Comparison of ENCODE assay signal across 23 cellular contexts in the genomic region with DNA sequence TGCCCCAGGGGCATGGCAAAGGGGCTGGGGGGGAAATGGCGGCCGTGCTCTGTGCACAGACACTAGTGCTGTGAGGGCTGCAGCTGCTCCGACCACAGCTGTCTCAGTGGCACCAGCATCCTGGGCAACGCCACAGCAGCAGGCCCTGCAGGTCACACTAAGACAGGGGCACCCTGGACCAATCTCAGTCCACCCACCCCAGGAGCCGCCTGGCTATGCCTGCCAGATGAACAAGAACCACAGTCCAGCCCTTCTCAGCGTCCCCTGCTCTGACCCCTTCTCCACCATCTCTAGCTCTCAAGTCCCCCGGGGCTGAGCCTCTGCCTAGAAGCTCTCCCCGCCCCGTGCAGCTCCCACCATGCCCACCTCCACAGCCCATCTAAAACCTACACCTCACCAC. TPM values are rescaled to one million over a fixed set of nuclear protein-coding genes. Genes with fewer than 3 reads are reported as not detected.
DNase-seq lines count a peak whose midpoint lies in the region; ATAC-seq, FAIRE-seq and TF ChIP-seq lines count a peak whose summit lies in the region.
"Had no signal": no experiment of that assay in that cellular context is flagged by ENCODE, and none has a peak within 500 bp of the region (broad histone marks: within the 10 kb centered on the region; RNA-seq: fewer than 3 reads in every experiment).

No MANE protein-coding gene starts in this region.

- intact Hi-C loops in HepG2 (cut with micrococcal nuclease; ENCODE audit: unreplicated experiment): no loop called here

- no peak overlapping the region for H3K27ac ChIP-seq in HepG2 (ENCODE audit: extremely low read length, insufficient read depth, low read length)
- H3K27ac ChIP-seq: C4-2B, KMS-11 had no signal

- H3K79me2 ChIP-seq in HepG2 (ENCODE audit: insufficient read depth, low read length): no peaks in the 10 kb centered on the region

- TF ChIP-seq POLR2A in HepG2 (IDR thresholded peaks at IDR 0.05; ENCODE audit: insufficient read depth in 1 of 2, low read depth in 2 of 2, low read length in 2 of 2): no peak

- TF ChIP-seq RAD21 in HepG2 (CRISPR knock-in tag; IDR thresholded peaks at IDR 0.05): no peak

- H2AFZ ChIP-seq in HepG2 (ENCODE audit: low read length): no peak overlapping the region

- H4K20me1 ChIP-seq in HepG2 (ENCODE audit: insufficient read depth, low read length): no peaks in the 10 kb centered on the region

- no peak overlapping the region for H3K9ac ChIP-seq in HepG2 (ENCODE audit: insufficient read depth, low read depth, low read length)
- H3K9ac ChIP-seq: KMS-11 had no signal

- peak overlapping the region; percentile 67 for H3K27ac Mint-ChIP-seq in activated naive CD8-positive, alpha-beta T cell treated with anti-CD3 and anti-CD28 coated beads, Interleukin-2, amount 10 ng/mL, durations not matched to agents 7 days and 5 days
- no peak overlapping the region for H3K27ac Mint-ChIP-seq in activated naive CD8-positive, alpha-beta T cell treated with anti-CD3 and anti-CD28 coated beads for 36 hours
- peak overlapping the region; percentile 51 for H3K27ac Mint-ChIP-seq in activated T-helper 17 cell treated with anti-CD3 and anti-CD28 coated beads, Interleukin-2, amount 50 U/mL, for 72 hours
- peak overlapping the region; percentile 59 for H3K27ac Mint-ChIP-seq in type B pancreatic cell

- H3K27me3 Mint-ChIP-seq in activated naive CD8-positive, alpha-beta T cell treated with anti-CD3 and anti-CD28 coated beads, Interleukin-2, amount 10 ng/mL, durations not matched to agents 7 days and 5 days: no peaks in the 10 kb centered on the region
- H3K27me3 Mint-ChIP-seq in activated naive CD8-positive, alpha-beta T cell treated with anti-CD3 and anti-CD28 coated beads for 36 hours: no peaks in the 10 kb centered on the region
- no peaks in the 10 kb centered on the region for H3K27me3 Mint-ChIP-seq in activated T-helper 17 cell treated with anti-CD3 and anti-CD28 coated beads, Interleukin-2, amount 50 U/mL, for 72 hours
- no peaks in the 10 kb centered on the region for H3K27me3 Mint-ChIP-seq in type B pancreatic cell
- H3K27me3 Mint-ChIP-seq: CD8-positive, alpha-beta memory T cell had no signal

- H3K4me3 ChIP-seq in HepG2 (replicated peaks in 1 of 3; ENCODE audit: insufficient read depth in 1 of 3, low read depth in 2 of 3, low read length in 3 of 3) (no peak overlapping the region), H7 (ENCODE audit: insufficient read depth, low read depth, low read length) (no peak overlapping the region)
- H3K4me3 ChIP-seq: HAP-1 had no signal

- CTCF ChIA-PET in HepG2 (lab: Yijun Ruan, JAX; ENCODE audit: low intra/inter-chr PET ratio, low total read pairs): no interaction called here

- peaks cover 3% of the 10 kb centered on the region for H3K36me3 Mint-ChIP-seq in activated naive CD8-positive, alpha-beta T cell treated with anti-CD3 and anti-CD28 coated beads, Interleukin-2, amount 10 ng/mL, durations not matched to agents 7 days and 5 days
- peaks cover 4% of the 10 kb centered on the region for H3K36me3 Mint-ChIP-seq in activated naive CD8-positive, alpha-beta T cell treated with anti-CD3 and anti-CD28 coated beads for 36 hours
- peaks cover 74% of the 10 kb centered on the region for H3K36me3 Mint-ChIP-seq in activated T-helper 17 cell treated with anti-CD3 and anti-CD28 coated beads, Interleukin-2, amount 50 U/mL, for 72 hours (ENCODE audit: low read depth)
- no peaks in the 10 kb centered on the region for H3K36me3 Mint-ChIP-seq in type B pancreatic cell

- DNase-seq in activated naive CD8-positive, alpha-beta T cell treated with anti-CD3 and anti-CD28 coated beads, Interleukin-2, amount 10 ng/mL, durations not matched to agents 7 days and 5 days: no peak
- no peak for DNase-seq in activated naive CD8-positive, alpha-beta T cell treated with anti-CD3 and anti-CD28 coated beads for 36 hours
- DNase-seq in HepG2 (ENCODE audit: low spot score) (no peak), type B pancreatic cell (ENCODE audit: extremely low spot score, unreplicated experiment) (no peak), H7 (no peak), SW 1271 (lab: John Stamatoyannopoulos, UW) (no peak)
- DNase-seq: 8988T; CD8-positive, alpha-beta memory T cell; IMR-90; NCI-H1105; NCI-H146; NCI-H2029; NCI-H345; NCI-H524; NCI-H774; NK-92 treated with Interleukin-12 subunit alpha and Interleukin-12 subunit beta, amount 100 ng/mL, for 24 hours had no signal

- no peak for TF ChIP-seq EP300 in HepG2 (IDR thresholded peaks at IDR 0.05; ENCODE audit: low read depth in 2 of 2, low read length in 2 of 2)
- TF ChIP-seq EP300 in HepG2 (CRISPR knock-in tag; IDR thresholded peaks at IDR 0.05; ENCODE audit: borderline replicate concordance): no peak

- H3K4me2 ChIP-seq in HepG2 (ENCODE audit: low read depth, low read length): no peak overlapping the region
- H3K4me2 ChIP-seq: KMS-11 had no signal

- peaks cover 11% of the 10 kb centered on the region for H3K4me1 ChIP-seq in HepG2 (ENCODE audit: insufficient read depth, low read length)
- H3K4me1 ChIP-seq: HAP-1 had no signal

- H3K27me3 ChIP-seq in HepG2 (ENCODE audit: control insufficient read depth in 1 of 2, insufficient read depth in 2 of 2, low read length in 2 of 2): no peaks in the 10 kb centered on the region
- no peaks in the 10 kb centered on the region for H3K27me3 ChIP-seq in H7 (ENCODE audit: control insufficient read depth, insufficient read depth, low read length)

- 98% methylated on average over 5 of the region's 9 CpGs for WGBS in HepG2 (ENCODE audit: low lambda C conversion rate)

- TF ChIP-seq CTCF in HepG2 (CRISPR knock-in tag; IDR thresholded peaks at IDR 0.05) (no peak), type B pancreatic cell (conservative IDR thresholded peaks at IDR 0.05) (no peak)

- no peaks in the 10 kb centered on the region for H3K4me1 Mint-ChIP-seq in activated naive CD8-positive, alpha-beta T cell treated with anti-CD3 and anti-CD28 coated beads, Interleukin-2, amount 10 ng/mL, durations not matched to agents 7 days and 5 days
- H3K4me1 Mint-ChIP-seq in activated naive CD8-positive, alpha-beta T cell treated with anti-CD3 and anti-CD28 coated beads for 36 hours: no peaks in the 10 kb centered on the region
- peaks cover 10% of the 10 kb centered on the region for H3K4me1 Mint-ChIP-seq in activated T-helper 17 cell treated with anti-CD3 and anti-CD28 coated beads, Interleukin-2, amount 50 U/mL, for 72 hours
- no peaks in the 10 kb centered on the region for H3K4me1 Mint-ChIP-seq in type B pancreatic cell (ENCODE audit: unreplicated experiment)

- H3K9me3 ChIP-seq in HepG2 (ENCODE audit: low read length): no peaks in the 10 kb centered on the region
- H3K9me3 ChIP-seq: HAP-1 had no signal

- POLR2A ChIA-PET in activated naive CD8-positive, alpha-beta T cell treated with anti-CD3 and anti-CD28 coated beads, Interleukin-2, amount 10 ng/mL, durations not matched to agents 7 days and 5 days (lab: Charles Lee): no interaction called here
- POLR2A ChIA-PET in HepG2 (lab: Yijun Ruan, JAX): interaction anchor here (1.2 kb wide), 1 partner anchor 9 kb away, joined by 3 read pairs; no protein-coding TSS in a partner anchor

- no peak for FAIRE-seq in HepG2 (lab: Jason Lieb, UNC)
- FAIRE-seq: G401.6, GM12892 had no signal

- no TSS peak for BruUV-seq in HepG2 (replicated peaks; lab: Mats Ljungman, UMichigan)

- no peak for ATAC-seq in activated naive CD8-positive, alpha-beta T cell treated with anti-CD3 and anti-CD28 coated beads, Interleukin-2, amount 10 ng/mL, durations not matched to agents 7 days and 5 days (ENCODE audit: low read depth)
- ATAC-seq in activated T-helper 17 cell treated with anti-CD3 and anti-CD28 coated beads, Interleukin-2, amount 50 U/mL, for 72 hours (replicated peaks): no peak
- no peak for ATAC-seq in HepG2
- no peak for ATAC-seq in GM19397 (IDR thresholded peaks at IDR 0.05; ENCODE audit: unreplicated experiment)

- in situ Hi-C loops in HepG2 (cut with HindIII; ENCODE audit: extremely low pct_ligation_motif_present, low pct_unique_long_range_greater_than_20kb): no loop called here

- no peaks in the 10 kb centered on the region for H3K9me3 Mint-ChIP-seq in activated naive CD8-positive, alpha-beta T cell treated with anti-CD3 and anti-CD28 coated beads, Interleukin-2, amount 10 ng/mL, durations not matched to agents 7 days and 5 days
- no peaks in the 10 kb centered on the region for H3K9me3 Mint-ChIP-seq in activated naive CD8-positive, alpha-beta T cell treated with anti-CD3 and anti-CD28 coated beads for 36 hours
- no peaks in the 10 kb centered on the region for H3K9me3 Mint-ChIP-seq in activated T-helper 17 cell treated with anti-CD3 and anti-CD28 coated beads, Interleukin-2, amount 50 U/mL, for 72 hours
- no peaks in the 10 kb centered on the region for H3K9me3 Mint-ChIP-seq in type B pancreatic cell
- H3K9me3 Mint-ChIP-seq: CD8-positive, alpha-beta memory T cell had no signal

- no peak overlapping the region for H3K4me3 Mint-ChIP-seq in activated naive CD8-positive, alpha-beta T cell treated with anti-CD3 and anti-CD28 coated beads, Interleukin-2, amount 10 ng/mL, durations not matched to agents 7 days and 5 days
- H3K4me3 Mint-ChIP-seq in activated naive CD8-positive, alpha-beta T cell treated with anti-CD3 and anti-CD28 coated beads for 36 hours: no peak overlapping the region
- H3K4me3 Mint-ChIP-seq in activated T-helper 17 cell treated with anti-CD3 and anti-CD28 coated beads, Interleukin-2, amount 50 U/mL, for 72 hours: no peak overlapping the region
- H3K4me3 Mint-ChIP-seq in type B pancreatic cell: no peak overlapping the region
- H3K4me3 Mint-ChIP-seq: CD8-positive, alpha-beta memory T cell had no signal

- peaks cover 10 to 23% of the 10 kb centered on the region in 2 experiments; a peak in 4 of 5 replicates for H3K36me3 ChIP-seq in HepG2 (replicated peaks in 1 of 2; ENCODE audit: control insufficient read depth in 1 of 2, insufficient read depth in 2 of 2, low read length in 2 of 2)
- H3K36me3 ChIP-seq in H7 (replicated peaks; ENCODE audit: control insufficient read depth, insufficient read depth, low read length): peaks cover 1% of the 10 kb centered on the region

RNA-seq across cellular contexts. Expression of gene TUBGCP6, which starts 16.5 kb away (rescaled TPM):
- 10 to 100 TPM; 92.2 to 94.5 TPM for total RNA-seq in activated naive CD8-positive, alpha-beta T cell treated with anti-CD3 and anti-CD28 coated beads, Interleukin-2, amount 10 ng/mL, durations not matched to agents 7 days and 5 days
- 10 to 100 TPM; 38.7 to 41.7 TPM for total RNA-seq in activated naive CD8-positive, alpha-beta T cell treated with anti-CD3 and anti-CD28 coated beads for 36 hours
- total RNA-seq in activated T-helper 17 cell treated with anti-CD3 and anti-CD28 coated beads, Interleukin-2, amount 50 U/mL, for 72 hours: 10 to 100 TPM; 44.5 to 51.1 TPM
- total RNA-seq in HepG2 (2016; rRNA removed; fragmentation: Illumina TruSeq; extraction: Trizol): 5.8 and 15.7 TPM in 2 replicates
- 3.8 and 4.4 TPM in 2 replicates for total RNA-seq in HepG2 (2016; cell fraction: cytosol; rRNA removed; fragmentation: Illumina TruSeq; extraction: Trizol; ENCODE audit: low read depth)
- 4.6 and 17.4 TPM in 2 replicates for total RNA-seq in HepG2 (2016; cell fraction: insoluble cytoplasmic fraction; rRNA removed; fragmentation: Illumina TruSeq; extraction: Trizol)
- total RNA-seq in HepG2 (2016; cell fraction: membrane; rRNA removed; fragmentation: Illumina TruSeq; extraction: Trizol): 4.6 and 5.1 TPM in 2 replicates
- 23.1 and 29.5 TPM in 2 replicates for total RNA-seq in HepG2 (2016; cell fraction: nucleus; rRNA removed; fragmentation: Illumina TruSeq; extraction: Trizol)
- 14.6 and 23.7 TPM in 2 replicates for polyA plus RNA-seq in HepG2 (2011; rRNA removed)
- polyA plus RNA-seq in HepG2 (2011; cell fraction: cytosol; rRNA removed): 2.6 and 4.8 TPM in 2 replicates
- 276 and 340 TPM in 2 replicates for polyA plus RNA-seq in HepG2 (2011; cell fraction: nucleus; rRNA removed)
- polyA plus RNA-seq in HepG2 (2012): 13.4 and 15.8 TPM in 2 replicates
- 0.95 and 1.2 TPM in 2 replicates for polyA plus RNA-seq in HepG2 (2016; cell fraction: cytosol; fragmentation: Illumina TruSeq; extraction: Trizol; ENCODE audit: low read depth)
- polyA plus RNA-seq in HepG2 (2016; cell fraction: insoluble cytoplasmic fraction; fragmentation: Illumina TruSeq; extraction: Trizol; ENCODE audit: low read depth): 3.6 and 4.4 TPM in 2 replicates
- polyA plus RNA-seq in HepG2 (2016; cell fraction: membrane; fragmentation: Illumina TruSeq; extraction: Trizol; ENCODE audit: low read depth): 0.86 and 2.1 TPM in 2 replicates
- polyA plus RNA-seq in HepG2 (2016; cell fraction: nucleus; fragmentation: Illumina TruSeq; extraction: Trizol; ENCODE audit: insufficient read depth, low read depth): 62.8 and 72.9 TPM in 2 replicates
- polyA minus RNA-seq in HepG2 (2011; rRNA and poly(A)+ RNA removed; ENCODE audit: low replicate concordance): 11.6 and 16.8 TPM in 2 replicates
- polyA minus RNA-seq in HepG2 (2011; cell fraction: cytosol; rRNA and poly(A)+ RNA removed): 2.7 and 4.0 TPM in 2 replicates
- polyA minus RNA-seq in HepG2 (2011; cell fraction: nucleus; rRNA and poly(A)+ RNA removed): 32.9 and 40.9 TPM in 2 replicates
- 43.0 and 51.4 TPM in 2 replicates for total RNA-seq in type B pancreatic cell (ENCODE audit: low replicate concordance)
- total RNA-seq in H7 (2014; rRNA removed; shearing (Covaris generic)): 24.0 and 31.6 TPM in 2 replicates

RNA-seq across cellular contexts. Expression of gene HDAC10, which starts 22.7 kb away (rescaled TPM):
- 100 to 1,000 TPM in 1 of 2 experiments, 10 to 100 TPM in 1; 99.1 to 111 TPM for total RNA-seq in activated naive CD8-positive, alpha-beta T cell treated with anti-CD3 and anti-CD28 coated beads, Interleukin-2, amount 10 ng/mL, durations not matched to agents 7 days and 5 days
- 10 to 100 TPM; 37.3 to 42.3 TPM for total RNA-seq in activated naive CD8-positive, alpha-beta T cell treated with anti-CD3 and anti-CD28 coated beads for 36 hours
- total RNA-seq in activated T-helper 17 cell treated with anti-CD3 and anti-CD28 coated beads, Interleukin-2, amount 50 U/mL, for 72 hours: 10 to 100 TPM; 66.4 to 67.5 TPM
- total RNA-seq in HepG2 (2016; rRNA removed; fragmentation: Illumina TruSeq; extraction: Trizol) (4.0 and 13.9 TPM in 2 replicates), type B pancreatic cell (ENCODE audit: low replicate concordance) (29.5 and 37.1 TPM in 2 replicates)
- 7.1 and 8.7 TPM in 2 replicates for total RNA-seq in HepG2 (2016; cell fraction: cytosol; rRNA removed; fragmentation: Illumina TruSeq; extraction: Trizol; ENCODE audit: low read depth)
- total RNA-seq in HepG2 (2016; cell fraction: insoluble cytoplasmic fraction; rRNA removed; fragmentation: Illumina TruSeq; extraction: Trizol): 4.1 and 13.9 TPM in 2 replicates
- total RNA-seq in HepG2 (2016; cell fraction: membrane; rRNA removed; fragmentation: Illumina TruSeq; extraction: Trizol): 4.4 and 4.6 TPM in 2 replicates
- total RNA-seq in HepG2 (2016; cell fraction: nucleus; rRNA removed; fragmentation: Illumina TruSeq; extraction: Trizol): 23.1 and 23.7 TPM in 2 replicates
- polyA plus RNA-seq in HepG2 (2011; rRNA removed): 14.9 and 19.7 TPM in 2 replicates
- polyA plus RNA-seq in HepG2 (2011; cell fraction: cytosol; rRNA removed): 1.8 and 3.9 TPM in 2 replicates
- 257 and 366 TPM in 2 replicates for polyA plus RNA-seq in HepG2 (2011; cell fraction: nucleus; rRNA removed)
- polyA plus RNA-seq in HepG2 (2012): 15.0 and 23.8 TPM in 2 replicates
- polyA plus RNA-seq in HepG2 (2016; cell fraction: cytosol; fragmentation: Illumina TruSeq; extraction: Trizol; ENCODE audit: low read depth): 0.86 TPM in 2 replicates
- polyA plus RNA-seq in HepG2 (2016; cell fraction: insoluble cytoplasmic fraction; fragmentation: Illumina TruSeq; extraction: Trizol; ENCODE audit: low read depth): 3.2 and 5.7 TPM in 2 replicates
- 2.1 TPM in 2 replicates for polyA plus RNA-seq in HepG2 (2016; cell fraction: membrane; fragmentation: Illumina TruSeq; extraction: Trizol; ENCODE audit: low read depth)
- 72.4 and 82.8 TPM in 2 replicates for polyA plus RNA-seq in HepG2 (2016; cell fraction: nucleus; fragmentation: Illumina TruSeq; extraction: Trizol; ENCODE audit: insufficient read depth, low read depth)
- polyA minus RNA-seq in HepG2 (2011; rRNA and poly(A)+ RNA removed; ENCODE audit: low replicate concordance): 7.7 and 20.9 TPM in 2 replicates
- 3.9 and 4.2 TPM in 2 replicates for polyA minus RNA-seq in HepG2 (2011; cell fraction: cytosol; rRNA and poly(A)+ RNA removed)
- 34.9 and 37.9 TPM in 2 replicates for polyA minus RNA-seq in HepG2 (2011; cell fraction: nucleus; rRNA and poly(A)+ RNA removed)
- 15.7 and 22.4 TPM in 2 replicates for total RNA-seq in H7 (2014; rRNA removed; shearing (Covaris generic))

RNA-seq across cellular contexts. Expression of gene SELENOO, which starts 27.6 kb away (rescaled TPM):
- total RNA-seq in activated naive CD8-positive, alpha-beta T cell treated with anti-CD3 and anti-CD28 coated beads, Interleukin-2, amount 10 ng/mL, durations not matched to agents 7 days and 5 days: 10 to 100 TPM; 27.9 to 33.3 TPM
- 10 to 100 TPM; 20.0 to 20.9 TPM for total RNA-seq in activated naive CD8-positive, alpha-beta T cell treated with anti-CD3 and anti-CD28 coated beads for 36 hours
- 10 to 100 TPM; 16.5 to 26.7 TPM for total RNA-seq in activated T-helper 17 cell treated with anti-CD3 and anti-CD28 coated beads, Interleukin-2, amount 50 U/mL, for 72 hours
- total RNA-seq in HepG2 (2016; rRNA removed; fragmentation: Illumina TruSeq; extraction: Trizol): 12.5 and 19.0 TPM in 2 replicates
- 2.8 and 3.8 TPM in 2 replicates for total RNA-seq in HepG2 (2016; cell fraction: cytosol; rRNA removed; fragmentation: Illumina TruSeq; extraction: Trizol; ENCODE audit: low read depth)
- total RNA-seq in HepG2 (2016; cell fraction: insoluble cytoplasmic fraction; rRNA removed; fragmentation: Illumina TruSeq; extraction: Trizol): 9.4 and 19.8 TPM in 2 replicates
- 6.0 and 7.6 TPM in 2 replicates for total RNA-seq in HepG2 (2016; cell fraction: membrane; rRNA removed; fragmentation: Illumina TruSeq; extraction: Trizol)
- 18.8 and 19.9 TPM in 2 replicates for total RNA-seq in HepG2 (2016; cell fraction: nucleus; rRNA removed; fragmentation: Illumina TruSeq; extraction: Trizol)
- 14.4 and 18.7 TPM in 2 replicates for polyA plus RNA-seq in HepG2 (2011; rRNA removed)
- polyA plus RNA-seq in HepG2 (2011; cell fraction: cytosol; rRNA removed): 10.0 and 18.1 TPM in 2 replicates
- 88.6 and 104 TPM in 2 replicates for polyA plus RNA-seq in HepG2 (2011; cell fraction: nucleus; rRNA removed)
- polyA plus RNA-seq in HepG2 (2012): 10.9 and 17.7 TPM in 2 replicates
- polyA plus RNA-seq in HepG2 (2016; cell fraction: cytosol; fragmentation: Illumina TruSeq; extraction: Trizol; ENCODE audit: low read depth): 3.5 and 4.0 TPM in 2 replicates
- polyA plus RNA-seq in HepG2 (2016; cell fraction: insoluble cytoplasmic fraction; fragmentation: Illumina TruSeq; extraction: Trizol; ENCODE audit: low read depth): 9.5 and 12.3 TPM in 2 replicates
- 4.9 and 5.3 TPM in 2 replicates for polyA plus RNA-seq in HepG2 (2016; cell fraction: membrane; fragmentation: Illumina TruSeq; extraction: Trizol; ENCODE audit: low read depth)
- polyA plus RNA-seq in HepG2 (2016; cell fraction: nucleus; fragmentation: Illumina TruSeq; extraction: Trizol; ENCODE audit: insufficient read depth, low read depth): 54.2 and 57.7 TPM in 2 replicates
- 9.7 and 16.7 TPM in 2 replicates for polyA minus RNA-seq in HepG2 (2011; rRNA and poly(A)+ RNA removed; ENCODE audit: low replicate concordance)
- polyA minus RNA-seq in HepG2 (2011; cell fraction: cytosol; rRNA and poly(A)+ RNA removed): 6.4 and 6.9 TPM in 2 replicates
- 7.5 and 7.7 TPM in 2 replicates for polyA minus RNA-seq in HepG2 (2011; cell fraction: nucleus; rRNA and poly(A)+ RNA removed)
- 23.8 and 28.5 TPM in 2 replicates for total RNA-seq in type B pancreatic cell (ENCODE audit: low replicate concordance)
- 27.8 and 29.9 TPM in 2 replicates for total RNA-seq in H7 (2014; rRNA removed; shearing (Covaris generic))

RNA-seq across cellular contexts. Expression of gene MAPK12, which starts 33.1 kb away (rescaled TPM):
- total RNA-seq in activated naive CD8-positive, alpha-beta T cell treated with anti-CD3 and anti-CD28 coated beads, Interleukin-2, amount 10 ng/mL, durations not matched to agents 7 days and 5 days: 1 to 10 TPM; 3.1 to 3.6 TPM
- 1 to 10 TPM; 3.5 to 3.6 TPM for total RNA-seq in activated naive CD8-positive, alpha-beta T cell treated with anti-CD3 and anti-CD28 coated beads for 36 hours
- 10 to 100 TPM in 1 of 2 donors, 1 to 10 TPM in 1; 5.0 to 14.8 TPM for total RNA-seq in activated T-helper 17 cell treated with anti-CD3 and anti-CD28 coated beads, Interleukin-2, amount 50 U/mL, for 72 hours
- 15.0 and 23.3 TPM in 2 replicates for total RNA-seq in HepG2 (2016; rRNA removed; fragmentation: Illumina TruSeq; extraction: Trizol)
- 25.0 and 26.8 TPM in 2 replicates for total RNA-seq in HepG2 (2016; cell fraction: cytosol; rRNA removed; fragmentation: Illumina TruSeq; extraction: Trizol; ENCODE audit: low read depth)
- total RNA-seq in HepG2 (2016; cell fraction: insoluble cytoplasmic fraction; rRNA removed; fragmentation: Illumina TruSeq; extraction: Trizol): 15.4 and 25.6 TPM in 2 replicates
- 43.0 and 45.2 TPM in 2 replicates for total RNA-seq in HepG2 (2016; cell fraction: membrane; rRNA removed; fragmentation: Illumina TruSeq; extraction: Trizol)
- 20.3 and 23.6 TPM in 2 replicates for total RNA-seq in HepG2 (2016; cell fraction: nucleus; rRNA removed; fragmentation: Illumina TruSeq; extraction: Trizol)
- 22.2 and 22.8 TPM in 2 replicates for polyA plus RNA-seq in HepG2 (2011; rRNA removed)
- polyA plus RNA-seq in HepG2 (2011; cell fraction: cytosol; rRNA removed): 12.9 and 20.7 TPM in 2 replicates
- 115 and 151 TPM in 2 replicates for polyA plus RNA-seq in HepG2 (2011; cell fraction: nucleus; rRNA removed)
- 6.9 and 10.9 TPM in 2 replicates for polyA plus RNA-seq in HepG2 (2012)
- 27.8 and 28.1 TPM in 2 replicates for polyA plus RNA-seq in HepG2 (2016; cell fraction: cytosol; fragmentation: Illumina TruSeq; extraction: Trizol; ENCODE audit: low read depth)
- polyA plus RNA-seq in HepG2 (2016; cell fraction: insoluble cytoplasmic fraction; fragmentation: Illumina TruSeq; extraction: Trizol; ENCODE audit: low read depth): 14.6 and 16.4 TPM in 2 replicates
- 37.0 and 38.8 TPM in 2 replicates for polyA plus RNA-seq in HepG2 (2016; cell fraction: membrane; fragmentation: Illumina TruSeq; extraction: Trizol; ENCODE audit: low read depth)
- 56.9 and 60.1 TPM in 2 replicates for polyA plus RNA-seq in HepG2 (2016; cell fraction: nucleus; fragmentation: Illumina TruSeq; extraction: Trizol; ENCODE audit: insufficient read depth, low read depth)
- polyA minus RNA-seq in HepG2 (2011; rRNA and poly(A)+ RNA removed; ENCODE audit: low replicate concordance): 16.5 and 18.7 TPM in 2 replicates
- polyA minus RNA-seq in HepG2 (2011; cell fraction: cytosol; rRNA and poly(A)+ RNA removed): 5.1 and 9.2 TPM in 2 replicates
- polyA minus RNA-seq in HepG2 (2011; cell fraction: nucleus; rRNA and poly(A)+ RNA removed): 25.6 and 25.8 TPM in 2 replicates
- 11.4 and 31.3 TPM in 2 replicates for total RNA-seq in type B pancreatic cell (ENCODE audit: low replicate concordance)
- total RNA-seq in H7 (2014; rRNA removed; shearing (Covaris generic)): 21.2 and 23.8 TPM in 2 replicates

RNA-seq across cellular contexts. Expression of gene MAPK11, which starts 41.8 kb away (rescaled TPM):
- total RNA-seq in activated naive CD8-positive, alpha-beta T cell treated with anti-CD3 and anti-CD28 coated beads, Interleukin-2, amount 10 ng/mL, durations not matched to agents 7 days and 5 days: 1 to 10 TPM; 7.9 to 8.5 TPM
- 1 to 10 TPM; 3.2 to 3.3 TPM for total RNA-seq in activated naive CD8-positive, alpha-beta T cell treated with anti-CD3 and anti-CD28 coated beads for 36 hours
- total RNA-seq in activated T-helper 17 cell treated with anti-CD3 and anti-CD28 coated beads, Interleukin-2, amount 50 U/mL, for 72 hours: 10 to 100 TPM; 20.9 to 21.7 TPM
- total RNA-seq in HepG2 (2016; rRNA removed; fragmentation: Illumina TruSeq; extraction: Trizol): 0.15 TPM in 1 of 2 replicates, not detected in the other
- total RNA-seq in HepG2 (2016; cell fraction: cytosol; rRNA removed; fragmentation: Illumina TruSeq; extraction: Trizol; ENCODE audit: low read depth): not detected in 2 replicates
- 0.12 and 0.15 TPM in 2 replicates for total RNA-seq in HepG2 (2016; cell fraction: insoluble cytoplasmic fraction; rRNA removed; fragmentation: Illumina TruSeq; extraction: Trizol)
- 0.10 and 0.19 TPM in 2 replicates for total RNA-seq in HepG2 (2016; cell fraction: membrane; rRNA removed; fragmentation: Illumina TruSeq; extraction: Trizol)
- total RNA-seq in HepG2 (2016; cell fraction: nucleus; rRNA removed; fragmentation: Illumina TruSeq; extraction: Trizol): 0.28 TPM in 1 of 2 replicates, not detected in the other
- polyA plus RNA-seq in HepG2 (2011; rRNA removed): 0.17 and 0.46 TPM in 2 replicates
- polyA plus RNA-seq in HepG2 (2011; cell fraction: cytosol; rRNA removed): 0.13 and 0.19 TPM in 2 replicates
- polyA plus RNA-seq in HepG2 (2011; cell fraction: nucleus; rRNA removed): 1.9 TPM in 2 replicates
- polyA plus RNA-seq in HepG2 (2012): 0.21 TPM in 1 of 2 replicates, not detected in the other
- 0.05 and 0.07 TPM in 2 replicates for polyA plus RNA-seq in HepG2 (2016; cell fraction: cytosol; fragmentation: Illumina TruSeq; extraction: Trizol; ENCODE audit: low read depth)
- polyA plus RNA-seq in HepG2 (2016; cell fraction: insoluble cytoplasmic fraction; fragmentation: Illumina TruSeq; extraction: Trizol; ENCODE audit: low read depth): 0.19 and 0.24 TPM in 2 replicates
- polyA plus RNA-seq in HepG2 (2016; cell fraction: membrane; fragmentation: Illumina TruSeq; extraction: Trizol; ENCODE audit: low read depth): 0.13 TPM in 1 of 2 replicates, not detected in the other
- 0.25 and 0.37 TPM in 2 replicates for polyA plus RNA-seq in HepG2 (2016; cell fraction: nucleus; fragmentation: Illumina TruSeq; extraction: Trizol; ENCODE audit: insufficient read depth, low read depth)
- 0.58 and 0.94 TPM in 2 replicates for polyA minus RNA-seq in HepG2 (2011; rRNA and poly(A)+ RNA removed; ENCODE audit: low replicate concordance)
- not detected in 2 replicates for polyA minus RNA-seq in HepG2 (2011; cell fraction: cytosol; rRNA and poly(A)+ RNA removed)
- 0.13 TPM in 1 of 2 replicates, not detected in the other for polyA minus RNA-seq in HepG2 (2011; cell fraction: nucleus; rRNA and poly(A)+ RNA removed)
- total RNA-seq in type B pancreatic cell (ENCODE audit: low replicate concordance): 4.0 and 7.4 TPM in 2 replicates
- total RNA-seq in H7 (2014; rRNA removed; shearing (Covaris generic)): 1.4 and 2.4 TPM in 2 replicates
